1 cellular context compared by ENCODE assay signal in the genomic region with DNA sequence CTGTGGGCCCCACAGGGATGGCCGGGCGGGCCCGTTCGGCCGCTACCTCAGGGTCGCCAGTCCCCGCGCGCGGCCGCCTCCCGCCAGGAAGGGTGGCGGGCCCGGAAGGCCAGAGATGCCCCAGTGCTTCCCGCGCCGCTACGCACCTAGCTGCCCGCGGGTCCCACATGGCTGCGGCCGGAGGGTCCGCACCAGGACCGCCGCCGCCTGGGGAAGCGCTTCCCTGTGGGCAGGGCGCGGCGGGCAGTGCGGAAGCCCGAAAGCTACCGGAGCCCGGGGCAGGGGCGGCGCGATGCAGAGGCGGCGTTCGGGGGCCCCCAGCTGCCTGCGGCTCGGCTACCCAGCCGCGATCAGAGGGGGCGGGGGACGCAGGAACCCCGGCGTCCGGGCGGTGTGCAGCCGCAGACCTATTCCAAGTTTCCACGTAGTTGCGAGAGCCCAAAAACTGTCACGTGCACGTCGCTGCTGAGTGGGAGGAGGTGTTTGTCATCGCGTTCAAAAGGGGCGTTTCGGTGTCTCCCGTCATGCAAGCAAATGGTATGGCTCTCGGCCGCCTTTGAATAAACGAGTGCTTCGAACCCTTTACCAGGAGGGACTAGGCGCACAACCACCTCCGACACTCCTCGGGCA.
A peak's percentile ranks its signal among the peaks of the same experiment; 100 is the strongest.
TF ChIP-seq lines count a peak whose summit lies in the region.

A gene (minus strand): TSS at position 414 of the 630 bp plus-strand sequence. CDS start 245 bp downstream, at position 169.

TF ChIP-seq in WTC11, 78 proteins besides CTCF, POLR2A, EP300 and RAD21 (continued from another document):
- TF ChIP-seq, protein P1, sequence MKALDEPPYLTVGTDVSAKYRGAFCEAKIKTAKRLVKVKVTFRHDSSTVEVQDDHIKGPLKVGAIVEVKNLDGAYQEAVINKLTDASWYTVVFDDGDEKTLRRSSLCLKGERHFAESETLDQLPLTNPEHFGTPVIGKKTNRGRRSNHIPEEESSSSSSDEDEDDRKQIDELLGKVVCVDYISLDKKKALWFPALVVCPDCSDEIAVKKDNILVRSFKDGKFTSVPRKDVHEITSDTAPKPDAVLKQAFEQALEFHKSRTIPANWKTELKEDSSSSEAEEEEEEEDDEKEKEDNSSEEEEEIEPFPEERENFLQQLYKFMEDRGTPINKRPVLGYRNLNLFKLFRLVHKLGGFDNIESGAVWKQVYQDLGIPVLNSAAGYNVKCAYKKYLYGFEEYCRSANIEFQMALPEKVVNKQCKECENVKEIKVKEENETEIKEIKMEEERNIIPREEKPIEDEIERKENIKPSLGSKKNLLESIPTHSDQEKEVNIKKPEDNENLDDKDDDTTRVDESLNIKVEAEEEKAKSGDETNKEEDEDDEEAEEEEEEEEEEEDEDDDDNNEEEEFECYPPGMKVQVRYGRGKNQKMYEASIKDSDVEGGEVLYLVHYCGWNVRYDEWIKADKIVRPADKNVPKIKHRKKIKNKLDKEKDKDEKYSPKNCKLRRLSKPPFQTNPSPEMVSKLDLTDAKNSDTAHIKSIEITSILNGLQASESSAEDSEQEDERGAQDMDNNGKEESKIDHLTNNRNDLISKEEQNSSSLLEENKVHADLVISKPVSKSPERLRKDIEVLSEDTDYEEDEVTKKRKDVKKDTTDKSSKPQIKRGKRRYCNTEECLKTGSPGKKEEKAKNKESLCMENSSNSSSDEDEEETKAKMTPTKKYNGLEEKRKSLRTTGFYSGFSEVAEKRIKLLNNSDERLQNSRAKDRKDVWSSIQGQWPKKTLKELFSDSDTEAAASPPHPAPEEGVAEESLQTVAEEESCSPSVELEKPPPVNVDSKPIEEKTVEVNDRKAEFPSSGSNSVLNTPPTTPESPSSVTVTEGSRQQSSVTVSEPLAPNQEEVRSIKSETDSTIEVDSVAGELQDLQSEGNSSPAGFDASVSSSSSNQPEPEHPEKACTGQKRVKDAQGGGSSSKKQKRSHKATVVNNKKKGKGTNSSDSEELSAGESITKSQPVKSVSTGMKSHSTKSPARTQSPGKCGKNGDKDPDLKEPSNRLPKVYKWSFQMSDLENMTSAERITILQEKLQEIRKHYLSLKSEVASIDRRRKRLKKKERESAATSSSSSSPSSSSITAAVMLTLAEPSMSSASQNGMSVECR (CRISPR knock-in tag; IDR thresholded peaks at IDR 0.05; ENCODE audit: borderline replicate concordance), result peak; percentile 36; the same call in 1 of the 2 replicates
- TF ChIP-seq, protein P2, sequence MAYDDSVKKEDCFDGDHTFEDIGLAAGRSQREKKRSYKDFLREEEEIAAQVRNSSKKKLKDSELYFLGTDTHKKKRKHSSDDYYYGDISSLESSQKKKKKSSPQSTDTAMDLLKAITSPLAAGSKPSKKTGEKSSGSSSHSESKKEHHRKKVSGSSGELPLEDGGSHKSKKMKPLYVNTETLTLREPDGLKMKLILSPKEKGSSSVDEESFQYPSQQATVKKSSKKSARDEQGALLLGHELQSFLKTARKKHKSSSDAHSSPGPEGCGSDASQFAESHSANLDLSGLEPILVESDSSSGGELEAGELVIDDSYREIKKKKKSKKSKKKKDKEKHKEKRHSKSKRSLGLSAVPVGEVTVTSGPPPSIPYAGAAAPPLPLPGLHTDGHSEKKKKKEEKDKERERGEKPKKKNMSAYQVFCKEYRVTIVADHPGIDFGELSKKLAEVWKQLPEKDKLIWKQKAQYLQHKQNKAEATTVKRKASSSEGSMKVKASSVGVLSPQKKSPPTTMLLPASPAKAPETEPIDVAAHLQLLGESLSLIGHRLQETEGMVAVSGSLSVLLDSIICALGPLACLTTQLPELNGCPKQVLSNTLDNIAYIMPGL (CRISPR knock-in tag; IDR thresholded peaks at IDR 0.05), result peak; percentile 36; the same call in 1 of the 2 replicates
- TF ChIP-seq ESRRA (CRISPR knock-in tag; IDR thresholded peaks at IDR 0.05; ENCODE audit: borderline replicate concordance), result no peak
- TF ChIP-seq, protein P3, sequence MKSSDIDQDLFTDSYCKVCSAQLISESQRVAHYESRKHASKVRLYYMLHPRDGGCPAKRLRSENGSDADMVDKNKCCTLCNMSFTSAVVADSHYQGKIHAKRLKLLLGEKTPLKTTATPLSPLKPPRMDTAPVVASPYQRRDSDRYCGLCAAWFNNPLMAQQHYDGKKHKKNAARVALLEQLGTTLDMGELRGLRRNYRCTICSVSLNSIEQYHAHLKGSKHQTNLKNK (CRISPR knock-in tag; IDR thresholded peaks at IDR 0.05), result no peak
- no peak; the same call in 1 of the 2 replicates for TF ChIP-seq NFE2L1 (CRISPR knock-in tag; IDR thresholded peaks at IDR 0.05)
- TF ChIP-seq IRF2 (CRISPR knock-in tag; IDR thresholded peaks at IDR 0.05; ENCODE audit: borderline replicate concordance, low read depth), result no peak
- TF ChIP-seq FOXJ3 (CRISPR knock-in tag; IDR thresholded peaks at IDR 0.05; ENCODE audit: borderline replicate concordance), result no peak
- TF ChIP-seq FOXP1 (CRISPR knock-in tag; IDR thresholded peaks at IDR 0.05; ENCODE audit: borderline replicate concordance), result 0 out of 2 replicates have a peak, but pooled peaks have one; percentile 21
- TF ChIP-seq, protein P4, sequence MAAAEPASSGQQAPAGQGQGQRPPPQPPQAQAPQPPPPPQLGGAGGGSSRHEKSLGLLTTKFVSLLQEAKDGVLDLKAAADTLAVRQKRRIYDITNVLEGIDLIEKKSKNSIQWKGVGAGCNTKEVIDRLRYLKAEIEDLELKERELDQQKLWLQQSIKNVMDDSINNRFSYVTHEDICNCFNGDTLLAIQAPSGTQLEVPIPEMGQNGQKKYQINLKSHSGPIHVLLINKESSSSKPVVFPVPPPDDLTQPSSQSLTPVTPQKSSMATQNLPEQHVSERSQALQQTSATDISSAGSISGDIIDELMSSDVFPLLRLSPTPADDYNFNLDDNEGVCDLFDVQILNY (CRISPR knock-in tag; IDR thresholded peaks at IDR 0.05), result peak; percentile 56; the same call in 1 of the 2 replicates
- no peak for TF ChIP-seq ZNF219 (CRISPR knock-in tag; IDR thresholded peaks at IDR 0.05; ENCODE audit: borderline replicate concordance)
- no peak for TF ChIP-seq ZNF416 (CRISPR knock-in tag; IDR thresholded peaks at IDR 0.05)
- TF ChIP-seq, protein P5, sequence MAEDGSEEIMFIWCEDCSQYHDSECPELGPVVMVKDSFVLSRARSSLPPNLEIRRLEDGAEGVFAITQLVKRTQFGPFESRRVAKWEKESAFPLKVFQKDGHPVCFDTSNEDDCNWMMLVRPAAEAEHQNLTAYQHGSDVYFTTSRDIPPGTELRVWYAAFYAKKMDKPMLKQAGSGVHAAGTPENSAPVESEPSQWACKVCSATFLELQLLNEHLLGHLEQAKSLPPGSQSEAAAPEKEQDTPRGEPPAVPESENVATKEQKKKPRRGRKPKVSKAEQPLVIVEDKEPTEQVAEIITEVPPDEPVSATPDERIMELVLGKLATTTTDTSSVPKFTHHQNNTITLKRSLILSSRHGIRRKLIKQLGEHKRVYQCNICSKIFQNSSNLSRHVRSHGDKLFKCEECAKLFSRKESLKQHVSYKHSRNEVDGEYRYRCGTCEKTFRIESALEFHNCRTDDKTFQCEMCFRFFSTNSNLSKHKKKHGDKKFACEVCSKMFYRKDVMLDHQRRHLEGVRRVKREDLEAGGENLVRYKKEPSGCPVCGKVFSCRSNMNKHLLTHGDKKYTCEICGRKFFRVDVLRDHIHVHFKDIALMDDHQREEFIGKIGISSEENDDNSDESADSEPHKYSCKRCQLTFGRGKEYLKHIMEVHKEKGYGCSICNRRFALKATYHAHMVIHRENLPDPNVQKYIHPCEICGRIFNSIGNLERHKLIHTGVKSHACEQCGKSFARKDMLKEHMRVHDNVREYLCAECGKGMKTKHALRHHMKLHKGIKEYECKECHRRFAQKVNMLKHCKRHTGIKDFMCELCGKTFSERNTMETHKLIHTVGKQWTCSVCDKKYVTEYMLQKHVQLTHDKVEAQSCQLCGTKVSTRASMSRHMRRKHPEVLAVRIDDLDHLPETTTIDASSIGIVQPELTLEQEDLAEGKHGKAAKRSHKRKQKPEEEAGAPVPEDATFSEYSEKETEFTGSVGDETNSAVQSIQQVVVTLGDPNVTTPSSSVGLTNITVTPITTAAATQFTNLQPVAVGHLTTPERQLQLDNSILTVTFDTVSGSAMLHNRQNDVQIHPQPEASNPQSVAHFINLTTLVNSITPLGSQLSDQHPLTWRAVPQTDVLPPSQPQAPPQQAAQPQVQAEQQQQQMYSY (CRISPR knock-in tag; IDR thresholded peaks at IDR 0.05), result no peak
- TF ChIP-seq, protein P6, sequence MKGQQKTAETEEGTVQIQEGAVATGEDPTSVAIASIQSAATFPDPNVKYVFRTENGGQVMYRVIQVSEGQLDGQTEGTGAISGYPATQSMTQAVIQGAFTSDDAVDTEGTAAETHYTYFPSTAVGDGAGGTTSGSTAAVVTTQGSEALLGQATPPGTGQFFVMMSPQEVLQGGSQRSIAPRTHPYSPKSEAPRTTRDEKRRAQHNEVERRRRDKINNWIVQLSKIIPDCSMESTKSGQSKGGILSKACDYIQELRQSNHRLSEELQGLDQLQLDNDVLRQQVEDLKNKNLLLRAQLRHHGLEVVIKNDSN (CRISPR knock-in tag; IDR thresholded peaks at IDR 0.05), result peak; percentile 53; the same call in 1 of the 2 replicates
- TF ChIP-seq ZNF423 (CRISPR knock-in tag; IDR thresholded peaks at IDR 0.05), result 0 out of 2 replicates have a peak, but pooled peaks have one; percentile 13
- TF ChIP-seq, protein P7, sequence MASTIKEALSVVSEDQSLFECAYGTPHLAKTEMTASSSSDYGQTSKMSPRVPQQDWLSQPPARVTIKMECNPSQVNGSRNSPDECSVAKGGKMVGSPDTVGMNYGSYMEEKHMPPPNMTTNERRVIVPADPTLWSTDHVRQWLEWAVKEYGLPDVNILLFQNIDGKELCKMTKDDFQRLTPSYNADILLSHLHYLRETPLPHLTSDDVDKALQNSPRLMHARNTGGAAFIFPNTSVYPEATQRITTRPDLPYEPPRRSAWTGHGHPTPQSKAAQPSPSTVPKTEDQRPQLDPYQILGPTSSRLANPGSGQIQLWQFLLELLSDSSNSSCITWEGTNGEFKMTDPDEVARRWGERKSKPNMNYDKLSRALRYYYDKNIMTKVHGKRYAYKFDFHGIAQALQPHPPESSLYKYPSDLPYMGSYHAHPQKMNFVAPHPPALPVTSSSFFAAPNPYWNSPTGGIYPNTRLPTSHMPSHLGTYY (CRISPR knock-in tag; IDR thresholded peaks at IDR 0.05), result no peak
- no peak for TF ChIP-seq GABPB1 (CRISPR knock-in tag; IDR thresholded peaks at IDR 0.05)
- no peak for TF ChIP-seq JUN (CRISPR knock-in tag; IDR thresholded peaks at IDR 0.05)
- TF ChIP-seq, protein P8, sequence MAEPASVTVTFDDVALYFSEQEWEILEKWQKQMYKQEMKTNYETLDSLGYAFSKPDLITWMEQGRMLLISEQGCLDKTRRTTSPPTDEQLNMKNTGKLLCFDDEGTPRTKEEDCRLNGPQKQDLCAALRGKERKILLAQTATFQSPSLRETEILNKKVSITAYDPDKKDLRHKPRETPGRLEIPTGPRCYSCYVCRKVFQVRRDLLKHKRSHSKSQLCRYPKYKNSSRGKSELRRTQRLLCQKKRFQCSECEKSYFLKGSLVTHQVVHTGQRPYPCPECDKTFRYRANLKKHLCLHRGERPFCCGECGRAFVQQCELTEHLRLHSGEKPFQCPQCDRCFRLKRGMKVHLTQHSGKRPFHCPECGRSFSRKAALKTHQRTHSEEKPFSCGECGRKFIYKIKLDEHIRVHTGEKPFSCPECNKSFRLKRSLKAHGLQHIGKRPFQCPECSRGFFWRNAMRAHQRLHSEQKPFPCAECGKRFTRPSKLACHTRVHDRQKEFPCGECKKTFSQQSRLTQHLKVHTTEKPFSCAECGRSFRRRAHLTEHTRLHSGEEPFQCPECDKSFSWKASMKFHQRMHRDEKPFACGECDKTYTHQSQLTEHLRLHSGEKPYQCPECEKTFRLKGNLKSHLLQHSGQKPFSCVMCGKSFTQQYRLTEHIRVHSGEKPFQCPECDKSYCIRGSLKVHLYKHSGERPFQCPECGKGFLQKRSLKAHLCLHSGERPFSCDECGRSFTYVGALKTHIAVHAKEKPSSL (CRISPR knock-in tag; conservative IDR thresholded peaks at IDR 0.05), result no peak
- no peak for TF ChIP-seq TEAD4 (CRISPR knock-in tag; IDR thresholded peaks at IDR 0.05)
- no peak for TF ChIP-seq ZNF317 (CRISPR knock-in tag; IDR thresholded peaks at IDR 0.05; ENCODE audit: borderline replicate concordance, low read depth)
- TF ChIP-seq ELF4 (CRISPR knock-in tag; IDR thresholded peaks at IDR 0.05; ENCODE audit: low read depth), result 0 out of 2 replicates have a peak, but pooled peaks have one; percentile 35
- TF ChIP-seq, protein P9, sequence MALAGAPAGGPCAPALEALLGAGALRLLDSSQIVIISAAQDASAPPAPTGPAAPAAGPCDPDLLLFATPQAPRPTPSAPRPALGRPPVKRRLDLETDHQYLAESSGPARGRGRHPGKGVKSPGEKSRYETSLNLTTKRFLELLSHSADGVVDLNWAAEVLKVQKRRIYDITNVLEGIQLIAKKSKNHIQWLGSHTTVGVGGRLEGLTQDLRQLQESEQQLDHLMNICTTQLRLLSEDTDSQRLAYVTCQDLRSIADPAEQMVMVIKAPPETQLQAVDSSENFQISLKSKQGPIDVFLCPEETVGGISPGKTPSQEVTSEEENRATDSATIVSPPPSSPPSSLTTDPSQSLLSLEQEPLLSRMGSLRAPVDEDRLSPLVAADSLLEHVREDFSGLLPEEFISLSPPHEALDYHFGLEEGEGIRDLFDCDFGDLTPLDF (CRISPR knock-in tag; IDR thresholded peaks at IDR 0.05), result no peak
